Comparison of ENCODE assay signal across 14 cellular contexts in genomic region chr1:90434460-90434859, GRCh38.
DNase-seq lines count a peak whose midpoint lies in the region; ATAC-seq and TF ChIP-seq lines count a peak whose summit lies in the region.
"Had no signal": no experiment of that assay in that cellular context is flagged by ENCODE, and none has a peak within 500 bp of the region (broad histone marks: within the 10 kb centered on the region; RNA-seq: fewer than 3 reads in every experiment).

No MANE protein-coding gene starts in this region.

- in situ Hi-C loops in SK-MEL-5 (cut with HindIII; ENCODE audit: low pct_unique_long_range_greater_than_20kb, low sequenced_read_pairs), result no loop called here

- H3K9me3 ChIP-seq in BE2C, result no peaks in the 10 kb centered on the region
- H3K9me3 ChIP-seq: prostate gland had no signal

- TF ChIP-seq CTCF in BE2C (IDR thresholded peaks at IDR 0.05; ENCODE audit: low read depth, low read length), result peak; percentile 15; the same call in 1 of the 2 replicates
- peak; percentile 34 for TF ChIP-seq CTCF in foreskin keratinocyte (conservative IDR thresholded peaks at IDR 0.05)

- no peaks in the 10 kb centered on the region for H3K27me3 ChIP-seq in BE2C
- peaks cover 20% of the 10 kb centered on the region for H3K27me3 ChIP-seq in foreskin keratinocyte

- H3K4me1 ChIP-seq in BE2C (no peaks in the 10 kb centered on the region), foreskin keratinocyte (no peaks in the 10 kb centered on the region)
- H3K4me1 ChIP-seq: prostate gland had no signal

- DNase-seq in BE2C (no peak), H4 (ENCODE audit: low spot score) (peak; percentile 2), SK-MEL-5 (ENCODE audit: low read depth, low spot score) (peak; percentile 54), foreskin keratinocyte (peak in 1 of 2 donors; percentile 3), T-helper 2 cell (no peak)
- no peak for DNase-seq in stimulated activated CD4-positive, alpha-beta T cell treated with anti-CD3 and anti-CD28 coated beads, Interleukin-4, amount 100 ng/mL, for 4 hours
- DNase-seq in activated CD4-positive, alpha-beta T cell treated with anti-CD3 and anti-CD28 coated beads, Interleukin-2, amount 50 U/mL, for 4 hours, result no peak
- DNase-seq: NCI-H1417 treated with DMSO at 0.1 percent for 48 hours; stimulated activated CD4-positive, alpha-beta T cell treated with anti-CD3 and anti-CD28 coated beads, Interleukin-2, amount 100 ng/mL, for 48 hours; stimulated activated naive CD8-positive, alpha-beta T cell treated with anti-CD3 and anti-CD28 coated beads, Interleukin-15, amount 100 ng/mL, for 72 hours had no signal

- no peaks in the 10 kb centered on the region for H3K36me3 ChIP-seq in BE2C
- H3K36me3 ChIP-seq: prostate gland had no signal

- no peak overlapping the region for H3K27ac ChIP-seq in foreskin keratinocyte
- H3K27ac ChIP-seq: coronary artery, prostate gland had no signal

- ATAC-seq in foreskin keratinocyte, result peak; percentile 53
- ATAC-seq in HG03025 (IDR thresholded peaks at IDR 0.05; ENCODE audit: low FRiP score, unreplicated experiment), result no peak
- ATAC-seq: stimulated activated naive CD8-positive, alpha-beta T cell treated with anti-CD3 and anti-CD28 coated beads, Interleukin-15, amount 100 ng/mL, for 72 hours had no signal

- no peak overlapping the region for H3K4me3 ChIP-seq in BE2C (ENCODE audit: low read depth, low read length)
- H3K4me3 ChIP-seq: coronary artery, lung, prostate gland had no signal

Comparison
In these comparisons a context has a peak if more than half of its experiments do, and no peak if none do; other contexts are left out.
1. DNase-seq: peak in H4 (single experiment) and SK-MEL-5 (single experiment); none in BE2C (single experiment), T-helper 2 cell (0 of 5), stimulated activated CD4-positive, alpha-beta T cell treated with anti-CD3 and anti-CD28 coated beads, Interleukin-4, amount 100 ng/mL, for 4 hours (0 of 2) and activated CD4-positive, alpha-beta T cell treated with anti-CD3 and anti-CD28 coated beads, Interleukin-2, amount 50 U/mL, for 4 hours (0 of 2).